Comparison of ENCODE assay signal across 1 cellular context in the genomic region with DNA sequence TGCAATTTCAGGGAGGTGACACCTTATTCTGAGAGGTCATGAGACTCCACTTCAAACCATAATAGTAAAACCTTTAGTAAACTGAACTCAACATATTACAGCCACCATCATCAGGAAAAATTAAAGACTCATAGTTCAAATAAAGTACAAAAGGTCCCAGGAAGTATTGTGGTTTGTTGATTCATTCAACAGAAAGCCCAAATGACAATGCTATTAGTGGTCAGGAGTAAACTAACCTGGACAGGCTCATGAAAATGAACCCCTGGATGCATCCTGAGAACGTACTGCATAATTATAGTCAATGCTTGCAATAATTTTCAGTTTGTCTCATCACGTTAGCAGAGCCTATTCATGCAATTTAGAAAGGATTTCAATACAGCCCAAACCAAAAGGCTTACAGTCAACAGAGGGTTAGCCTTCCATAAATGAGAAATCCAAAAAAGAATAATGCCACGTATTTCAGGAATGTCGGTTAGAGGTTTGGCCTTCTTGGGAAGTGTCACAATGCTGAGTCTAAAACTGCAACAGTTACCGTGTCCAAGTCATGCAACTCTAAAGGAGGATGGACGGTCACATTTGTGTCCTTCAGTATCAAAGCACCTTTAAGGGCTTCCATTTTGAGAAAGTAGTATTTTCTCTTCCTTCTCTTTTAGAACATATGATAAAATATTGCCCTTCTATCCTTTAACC.
TF ChIP-seq lines count a peak whose summit lies in the region.

No MANE protein-coding gene starts in this region.

TF ChIP-seq in K562, 482 proteins besides CTCF, POLR2A, EP300 and RAD21 (continued from another document):
- TF ChIP-seq, protein P1, sequence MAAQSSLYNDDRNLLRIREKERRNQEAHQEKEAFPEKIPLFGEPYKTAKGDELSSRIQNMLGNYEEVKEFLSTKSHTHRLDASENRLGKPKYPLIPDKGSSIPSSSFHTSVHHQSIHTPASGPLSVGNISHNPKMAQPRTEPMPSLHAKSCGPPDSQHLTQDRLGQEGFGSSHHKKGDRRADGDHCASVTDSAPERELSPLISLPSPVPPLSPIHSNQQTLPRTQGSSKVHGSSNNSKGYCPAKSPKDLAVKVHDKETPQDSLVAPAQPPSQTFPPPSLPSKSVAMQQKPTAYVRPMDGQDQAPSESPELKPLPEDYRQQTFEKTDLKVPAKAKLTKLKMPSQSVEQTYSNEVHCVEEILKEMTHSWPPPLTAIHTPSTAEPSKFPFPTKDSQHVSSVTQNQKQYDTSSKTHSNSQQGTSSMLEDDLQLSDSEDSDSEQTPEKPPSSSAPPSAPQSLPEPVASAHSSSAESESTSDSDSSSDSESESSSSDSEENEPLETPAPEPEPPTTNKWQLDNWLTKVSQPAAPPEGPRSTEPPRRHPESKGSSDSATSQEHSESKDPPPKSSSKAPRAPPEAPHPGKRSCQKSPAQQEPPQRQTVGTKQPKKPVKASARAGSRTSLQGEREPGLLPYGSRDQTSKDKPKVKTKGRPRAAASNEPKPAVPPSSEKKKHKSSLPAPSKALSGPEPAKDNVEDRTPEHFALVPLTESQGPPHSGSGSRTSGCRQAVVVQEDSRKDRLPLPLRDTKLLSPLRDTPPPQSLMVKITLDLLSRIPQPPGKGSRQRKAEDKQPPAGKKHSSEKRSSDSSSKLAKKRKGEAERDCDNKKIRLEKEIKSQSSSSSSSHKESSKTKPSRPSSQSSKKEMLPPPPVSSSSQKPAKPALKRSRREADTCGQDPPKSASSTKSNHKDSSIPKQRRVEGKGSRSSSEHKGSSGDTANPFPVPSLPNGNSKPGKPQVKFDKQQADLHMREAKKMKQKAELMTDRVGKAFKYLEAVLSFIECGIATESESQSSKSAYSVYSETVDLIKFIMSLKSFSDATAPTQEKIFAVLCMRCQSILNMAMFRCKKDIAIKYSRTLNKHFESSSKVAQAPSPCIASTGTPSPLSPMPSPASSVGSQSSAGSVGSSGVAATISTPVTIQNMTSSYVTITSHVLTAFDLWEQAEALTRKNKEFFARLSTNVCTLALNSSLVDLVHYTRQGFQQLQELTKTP (IDR thresholded peaks at IDR 0.05; ENCODE audit: low read depth in 1 of 2, partially characterized antibody in 2 of 2): no peak
- TF ChIP-seq, protein P2, sequence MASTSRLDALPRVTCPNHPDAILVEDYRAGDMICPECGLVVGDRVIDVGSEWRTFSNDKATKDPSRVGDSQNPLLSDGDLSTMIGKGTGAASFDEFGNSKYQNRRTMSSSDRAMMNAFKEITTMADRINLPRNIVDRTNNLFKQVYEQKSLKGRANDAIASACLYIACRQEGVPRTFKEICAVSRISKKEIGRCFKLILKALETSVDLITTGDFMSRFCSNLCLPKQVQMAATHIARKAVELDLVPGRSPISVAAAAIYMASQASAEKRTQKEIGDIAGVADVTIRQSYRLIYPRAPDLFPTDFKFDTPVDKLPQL (IDR thresholded peaks at IDR 0.05; ENCODE audit: extremely low read depth, insufficient read length): no peak
- TF ChIP-seq, protein P3, sequence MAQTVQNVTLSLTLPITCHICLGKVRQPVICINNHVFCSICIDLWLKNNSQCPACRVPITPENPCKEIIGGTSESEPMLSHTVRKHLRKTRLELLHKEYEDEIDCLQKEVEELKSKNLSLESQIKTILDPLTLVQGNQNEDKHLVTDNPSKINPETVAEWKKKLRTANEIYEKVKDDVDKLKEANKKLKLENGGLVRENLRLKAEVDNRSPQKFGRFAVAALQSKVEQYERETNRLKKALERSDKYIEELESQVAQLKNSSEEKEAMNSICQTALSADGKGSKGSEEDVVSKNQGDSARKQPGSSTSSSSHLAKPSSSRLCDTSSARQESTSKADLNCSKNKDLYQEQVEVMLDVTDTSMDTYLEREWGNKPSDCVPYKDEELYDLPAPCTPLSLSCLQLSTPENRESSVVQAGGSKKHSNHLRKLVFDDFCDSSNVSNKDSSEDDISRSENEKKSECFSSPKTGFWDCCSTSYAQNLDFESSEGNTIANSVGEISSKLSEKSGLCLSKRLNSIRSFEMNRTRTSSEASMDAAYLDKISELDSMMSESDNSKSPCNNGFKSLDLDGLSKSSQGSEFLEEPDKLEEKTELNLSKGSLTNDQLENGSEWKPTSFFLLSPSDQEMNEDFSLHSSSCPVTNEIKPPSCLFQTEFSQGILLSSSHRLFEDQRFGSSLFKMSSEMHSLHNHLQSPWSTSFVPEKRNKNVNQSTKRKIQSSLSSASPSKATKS (CRISPR knock-in tag; IDR thresholded peaks at IDR 0.05): no peak
- TF ChIP-seq TRIM24 (IDR thresholded peaks at IDR 0.05) (no peak), HDAC8 (tag; IDR thresholded peaks at IDR 0.05) (no peak), MCM3 (IDR thresholded peaks at IDR 0.05) (no peak)
